8 cellular contexts compared by ENCODE assay signal in genomic region chr17:78253946-78254672, GRCh38. TPM values are rescaled to one million over a fixed set of nuclear protein-coding genes. Genes with fewer than 3 reads are reported as not detected.
A peak's percentile ranks its signal among the peaks of the same experiment; 100 is the strongest.
DNase-seq lines count a peak whose midpoint lies in the region; ATAC-seq and TF ChIP-seq lines count a peak whose summit lies in the region.

No MANE protein-coding gene starts in this region.

- in situ Hi-C loops in G401 (cut with HindIII; ENCODE audit: low sequenced_read_pairs) = loop anchor here (25.0 kb wide), 1 partner anchor 183 kb away; no protein-coding TSS in a partner anchor

- H3K27me3 ChIP-seq in layer of hippocampus (ENCODE audit: control insufficient read depth, insufficient read depth, low read length) = no peaks in the 10 kb centered on the region

- H3K4me3 ChIP-seq in coronary artery = peak overlapping the region; percentile 98

- no peak for TF ChIP-seq CTCF in coronary artery (IDR thresholded peaks at IDR 0.05)

- peak; percentile 50 for ATAC-seq in HG03064 (IDR thresholded peaks at IDR 0.05; ENCODE audit: low read depth, unreplicated experiment)
- ATAC-seq in HG03378 (IDR thresholded peaks at IDR 0.05; ENCODE audit: unreplicated experiment) = no peak

- H3K27ac ChIP-seq in coronary artery = peak overlapping the region; percentile 74 to 90
- H3K27ac ChIP-seq in layer of hippocampus (ENCODE audit: low read depth, low read length) = peak overlapping the region; percentile 93

- DNase-seq in G401 (ENCODE audit: low spot score) (peak; percentile 84), NCI-H510A treated with DMSO at 0.1 percent for 48 hours (lab: John Stamatoyannopoulos, UW) (peak; percentile 62), coronary artery (ENCODE audit: low spot score) (peak; percentile 83)
- peak; percentile 89 for DNase-seq in activated CD4-positive, alpha-beta T cell treated with anti-CD3 and anti-CD28 coated beads for 48 hours
- DNase-seq in stimulated activated CD4-positive, alpha-beta T cell treated with anti-CD3 and anti-CD28 coated beads, Interleukin-1b, Interleukin-23, amount 100 ng/mL, for 1 hour (ENCODE audit: low read depth in 2 of 2) = peak; percentile 42 to 61

RNA-seq across cellular contexts. Expression of gene TMEM235, which starts 22.7 kb away (rescaled TPM):
- total RNA-seq in G401 (2014; rRNA removed; shearing (Covaris generic)) = not detected in 2 replicates

RNA-seq across cellular contexts. Expression of gene BIRC5, which starts 40.1 kb away (rescaled TPM):
- total RNA-seq in G401 (2014; rRNA removed; shearing (Covaris generic)) = 170 and 172 TPM in 2 replicates
